Comparison of ENCODE assay signal across 9 cellular contexts in genomic region chr1:58883888-58884482, GRCh38.
DNase-seq lines count a peak whose midpoint lies in the region; ATAC-seq and TF ChIP-seq lines count a peak whose summit lies in the region.
"Had no signal": no experiment of that assay in that cellular context is flagged by ENCODE, and none has a peak within 500 bp of the region (broad histone marks: within the 10 kb centered on the region; RNA-seq: fewer than 3 reads in every experiment).

No MANE protein-coding gene starts in this region.

- no peaks in the 10 kb centered on the region for H3K36me3 ChIP-seq in cardiac muscle cell
- H3K36me3 ChIP-seq in heart left ventricle = no peaks in the 10 kb centered on the region

- intact Hi-C loops in Right ventricle myocardium inferior (cut with DNase I) (loop anchor here (5.0 kb wide), 1 partner anchor 67 kb away; no protein-coding TSS in a partner anchor), heart left ventricle (cut with DNase I) (loop anchor here in 4 of 10 donors (5.0 kb wide), 3 partner anchors 62 to 97 kb away; no protein-coding TSS in a partner anchor)

- ATAC-seq in Right ventricle myocardium inferior (no peak), heart left ventricle (peak in 3 of 4 donors; percentile 10 to 63 (median 33))

- TF ChIP-seq CTCF in cardiac muscle cell (IDR thresholded peaks at IDR 0.05; ENCODE audit: low read depth, low read length) (no peak), heart left ventricle (IDR thresholded peaks at IDR 0.05) (no peak)

- H3K27ac ChIP-seq in cardiac muscle cell (peak overlapping the region; percentile 74), heart left ventricle (peak overlapping the region; percentile 11 to 85 (median 69))

- H3K27me3 ChIP-seq in cardiac muscle cell (no peaks in the 10 kb centered on the region), heart left ventricle (no peaks in the 10 kb centered on the region)

- H3K4me1 ChIP-seq in cardiac muscle cell (ENCODE audit: low read depth) (peaks cover 26% of the 10 kb centered on the region), heart left ventricle (peaks cover 5 to 77% (median 43%) of the 10 kb centered on the region in 12 donors)

- DNase-seq in cardiac muscle cell (ENCODE audit: low read depth in 1 of 2, low spot score in 1 of 2) (peak; percentile 77 to 88), Right ventricle myocardium inferior (ENCODE audit: missing footprints) (no peak), NOMO-1 treated with DMSO at 0.1 percent for 48 hours (lab: John Stamatoyannopoulos, UW; ENCODE audit: unreplicated experiment) (peak; percentile 29), heart left ventricle (no peak), NAMALWA (ENCODE audit: low spot score) (no peak), NCI-H1048 (lab: John Stamatoyannopoulos, UW) (no peak), T1000 (lab: John Stamatoyannopoulos, UW) (no peak)
- DNase-seq in stimulated activated CD4-positive, alpha-beta T cell treated with anti-CD3 and anti-CD28 coated beads, Interleukin-4, amount 100 ng/mL, for 24 hours = no peak
- DNase-seq: activated CD4-positive, CD25-positive, alpha-beta regulatory T cell had no signal

- H3K9me3 ChIP-seq in cardiac muscle cell (ENCODE audit: low read depth) (no peaks in the 10 kb centered on the region), heart left ventricle (no peaks in the 10 kb centered on the region)

- H3K4me3 ChIP-seq in cardiac muscle cell (no peak overlapping the region), heart left ventricle (no peak overlapping the region)

- WGBS in heart left ventricle, 4 donors = 26 to 44% (median 36%) methylated on average over 4 of the region's 4 CpGs

- no peak for TF ChIP-seq POLR2A in heart left ventricle (IDR thresholded peaks at IDR 0.05)

Comparison
In these comparisons a context has a peak if more than half of its experiments do, and no peak if none do; other contexts are left out.
1. DNase-seq: peak in cardiac muscle cell (2 of 2) and NOMO-1 treated with DMSO at 0.1 percent for 48 hours (single experiment); none in Right ventricle myocardium inferior (single experiment), heart left ventricle (0 of 5), NAMALWA (single experiment), NCI-H1048 (single experiment), T1000 (single experiment) and stimulated activated CD4-positive, alpha-beta T cell treated with anti-CD3 and anti-CD28 coated beads, Interleukin-4, amount 100 ng/mL, for 24 hours (single experiment).